In genomic region chr17:81814748-81815645, GRCh38 we compare ENCODE assay signal across 10 cellular contexts. TPM values are rescaled to one million over a fixed set of nuclear protein-coding genes. Genes with fewer than 3 reads are reported as not detected.
DNase-seq lines count a peak whose midpoint lies in the region; ATAC-seq lines count a peak whose summit lies in the region.
"Had no signal": no experiment of that assay in that cellular context is flagged by ENCODE, and none has a peak within 500 bp of the region (broad histone marks: within the 10 kb centered on the region; RNA-seq: fewer than 3 reads in every experiment).

No MANE protein-coding gene starts in this region.

- intact Hi-C loops in left colon (cut with DNase I, micrococcal nuclease), result no loop called here

- DNase-seq in Caki2 (ENCODE audit: low read depth) (peak; percentile 74), NCI-H2196 (lab: John Stamatoyannopoulos, UW; ENCODE audit: unreplicated experiment) (peak; percentile 73), left colon (no peak), DMS53 treated with DMSO at 0.1 percent for 48 hours (lab: John Stamatoyannopoulos, UW; ENCODE audit: unreplicated experiment) (no peak)
- no peak for DNase-seq in stimulated activated CD4-positive, alpha-beta T cell treated with anti-CD3 and anti-CD28 coated beads, Interleukin-2, amount 100 ng/mL, for 24 hours
- no peak for DNase-seq in activated CD4-positive, alpha-beta T cell treated with anti-CD3 and anti-CD28 coated beads for 48 hours
- DNase-seq: activated T-cell treated with anti-CD3 and anti-CD28 coated beads, Interleukin-2, amount 50 U/mL, for 1 hour; stimulated activated CD4-positive, alpha-beta T cell treated with anti-CD3 and anti-CD28 coated beads, Interleukin-15, amount 100 ng/mL, for 24 hours had no signal

- in situ Hi-C loops in Caki2 (cut with HindIII; ENCODE audit: low pct_unique_long_range_greater_than_20kb, low sequenced_read_pairs), result no loop called here

- peak; percentile 34 for ATAC-seq in left colon

RNA-seq across cellular contexts. Expression of gene GCGR, which starts 11.0 kb away (rescaled TPM):
- total RNA-seq in Caki2 (2014; rRNA removed; shearing (Covaris generic); ENCODE audit: low replicate concordance), result not detected in 2 replicates
- total RNA-seq in left colon, result under 1 TPM; 0.14 to 0.67 TPM
- total RNA-seq: breast epithelium, epithelial cell of proximal tubule had no signal

RNA-seq across cellular contexts. Expression of gene MCRIP1, which starts 18.1 kb away (rescaled TPM):
- total RNA-seq in Caki2 (2014; rRNA removed; shearing (Covaris generic); ENCODE audit: low replicate concordance), result 24.7 and 30.9 TPM in 2 replicates
- total RNA-seq in left colon, result 10 to 100 TPM; 16.4 to 30.4 TPM

RNA-seq across cellular contexts. Expression of gene PPP1R27, which starts 19.9 kb away (rescaled TPM):
- not detected in 2 replicates for total RNA-seq in Caki2 (2014; rRNA removed; shearing (Covaris generic); ENCODE audit: low replicate concordance)
- not detected for total RNA-seq in left colon
- total RNA-seq: breast epithelium had no signal

RNA-seq across cellular contexts. Expression of gene P4HB, which starts 45.3 kb away (rescaled TPM):
- 653 and 796 TPM in 2 replicates for total RNA-seq in Caki2 (2014; rRNA removed; shearing (Covaris generic); ENCODE audit: low replicate concordance)
- 100 to 1,000 TPM; 560 to 669 TPM for total RNA-seq in left colon

RNA-seq across cellular contexts. Expression of gene ARHGDIA, which starts 56.1 kb away (rescaled TPM):
- total RNA-seq in Caki2 (2014; rRNA removed; shearing (Covaris generic); ENCODE audit: low replicate concordance), result 117 and 146 TPM in 2 replicates
- total RNA-seq in left colon, result 100 to 1,000 TPM; 447 to 500 TPM

Comparison
In these comparisons a context has a peak if more than half of its experiments do, and no peak if none do; other contexts are left out.
1. DNase-seq: peak in Caki2 (single experiment) and NCI-H2196 (single experiment); none in left colon (0 of 2), DMS53 treated with DMSO at 0.1 percent for 48 hours (single experiment), stimulated activated CD4-positive, alpha-beta T cell treated with anti-CD3 and anti-CD28 coated beads, Interleukin-2, amount 100 ng/mL, for 24 hours (0 of 2) and activated CD4-positive, alpha-beta T cell treated with anti-CD3 and anti-CD28 coated beads for 48 hours (single experiment).